ENCODE assay signal across 1 cellular context in genomic region chr3:171967137-171967783, GRCh38.
A peak's percentile ranks its signal among the peaks of the same experiment; 100 is the strongest.
TF ChIP-seq lines count a peak whose summit lies in the region.

No MANE protein-coding gene starts in this region.

TF ChIP-seq in HepG2, 621 proteins besides CTCF, POLR2A, EP300 and RAD21 (continued from another document and continues in another):
- TF ChIP-seq FOXO4 (CRISPR knock-in tag; conservative IDR thresholded peaks at IDR 0.05) (no peak), KLF16 (CRISPR knock-in tag; IDR thresholded peaks at IDR 0.05) (peak in 1 of 2 experiments; percentile 93; a peak in 2 of 4 replicates), SALL1 (CRISPR knock-in tag; IDR thresholded peaks at IDR 0.05) (peak; percentile 93), ZNF549 (CRISPR knock-in tag; IDR thresholded peaks at IDR 0.05) (no peak), RBFOX2 (IDR thresholded peaks at IDR 0.05; ENCODE audit: low read depth, low read length) (peak; percentile 71), FOSL2 (CRISPR knock-in tag; IDR thresholded peaks at IDR 0.05) (peak; percentile 96), ZBTB8A (CRISPR knock-in tag; IDR thresholded peaks at IDR 0.05; ENCODE audit: borderline replicate concordance, low read depth) (no peak), ZFP37 (CRISPR knock-in tag; IDR thresholded peaks at IDR 0.05; ENCODE audit: borderline replicate concordance) (0 out of 2 replicates have a peak, but pooled peaks have one; percentile 41), ESRRA (CRISPR knock-in tag; IDR thresholded peaks at IDR 0.05; ENCODE audit: low read depth) (peak; percentile 68; the same call in 1 of the 2 replicates), KLF12 (CRISPR knock-in tag; IDR thresholded peaks at IDR 0.05; ENCODE audit: borderline replicate concordance) (no peak), ZNF12 (CRISPR knock-in tag; IDR thresholded peaks at IDR 0.05) (peak; percentile 73; the same call in 1 of the 2 replicates), ZNF143 (CRISPR knock-in tag; IDR thresholded peaks at IDR 0.05) (no peak), ARID2 (CRISPR knock-in tag; IDR thresholded peaks at IDR 0.05; ENCODE audit: borderline replicate concordance) (peak; percentile 74; the same call in 1 of the 2 replicates), ETS1 (CRISPR knock-in tag; IDR thresholded peaks at IDR 0.05) (no peak), MAFF (IDR thresholded peaks at IDR 0.05; ENCODE audit: low read depth, low read length) (peak; percentile 42; the same call in 1 of the 2 replicates), FOXP1 (IDR thresholded peaks at IDR 0.05) (peak; percentile 66), FOXP1 (CRISPR knock-in tag; IDR thresholded peaks at IDR 0.05) (peak; percentile 94), TBP (CRISPR knock-in tag; IDR thresholded peaks at IDR 0.05) (no peak), ZNF543 (CRISPR knock-in tag; IDR thresholded peaks at IDR 0.05) (no peak), ZNF280B (CRISPR knock-in tag; IDR thresholded peaks at IDR 0.05; ENCODE audit: borderline replicate concordance) (no peak), TAF15 (IDR thresholded peaks at IDR 0.05; ENCODE audit: low read depth, low read length, poor library complexity, severe bottlenecking) (no peak), ARHGAP35 (CRISPR knock-in tag; IDR thresholded peaks at IDR 0.05; ENCODE audit: borderline replicate concordance) (no peak), POLR2AphosphoS2 (IDR thresholded peaks at IDR 0.05; ENCODE audit: low read depth, low read length) (no peak), SP140L (CRISPR knock-in tag; IDR thresholded peaks at IDR 0.05; ENCODE audit: borderline replicate concordance) (peak; percentile 88; the same call in 1 of the 2 replicates), ZSCAN31 (CRISPR knock-in tag; IDR thresholded peaks at IDR 0.05; ENCODE audit: low read depth) (no peak), FOXK2 (IDR thresholded peaks at IDR 0.05) (peak; percentile 90), KAT8 (CRISPR knock-in tag; IDR thresholded peaks at IDR 0.05) (peak; percentile 91), ZBTB40 (IDR thresholded peaks at IDR 0.05) (no peak), ZBTB40 (CRISPR knock-in tag; IDR thresholded peaks at IDR 0.05) (no peak; the same call in 1 of the 2 replicates), MTA1 (CRISPR knock-in tag; IDR thresholded peaks at IDR 0.05; ENCODE audit: borderline replicate concordance) (no peak), SPEN (CRISPR knock-in tag; IDR thresholded peaks at IDR 0.05; ENCODE audit: low read depth) (0 out of 2 replicates have a peak, but pooled peaks have one; percentile 32), HMGA1 (CRISPR knock-in tag; conservative IDR thresholded peaks at IDR 0.05) (no peak), MATR3 (CRISPR knock-in tag; IDR thresholded peaks at IDR 0.05) (no peak), SNRNP70 (IDR thresholded peaks at IDR 0.05; ENCODE audit: low read depth, low read length) (no peak), HDAC2 (CRISPR knock-in tag; IDR thresholded peaks at IDR 0.05) (peak; percentile 98), SETDB1 (CRISPR knock-in tag; IDR thresholded peaks at IDR 0.05; ENCODE audit: borderline replicate concordance) (no peak), GPN1 (CRISPR knock-in tag; IDR thresholded peaks at IDR 0.05; ENCODE audit: borderline replicate concordance) (no peak), IRF2 (CRISPR knock-in tag; IDR thresholded peaks at IDR 0.05) (peak; percentile 95), ZNF704 (CRISPR knock-in tag; IDR thresholded peaks at IDR 0.05; ENCODE audit: borderline replicate concordance) (no peak), NCOA5 (CRISPR knock-in tag; IDR thresholded peaks at IDR 0.05) (no peak), FOXC1 (CRISPR knock-in tag; IDR thresholded peaks at IDR 0.05; ENCODE audit: borderline replicate concordance) (peak; percentile 30; the same call in 1 of the 2 replicates), ELK4 (CRISPR knock-in tag; IDR thresholded peaks at IDR 0.05; ENCODE audit: borderline replicate concordance) (no peak), ZNF550 (CRISPR knock-in tag; IDR thresholded peaks at IDR 0.05; ENCODE audit: borderline replicate concordance) (no peak), ZNF335 (CRISPR knock-in tag; IDR thresholded peaks at IDR 0.05) (peak; percentile 69; the same call in 1 of the 2 replicates), NR2F2 (IDR thresholded peaks at IDR 0.05; ENCODE audit: borderline replicate concordance, low read depth) (peak; percentile 94), MAF1 (CRISPR knock-in tag; IDR thresholded peaks at IDR 0.05; ENCODE audit: borderline replicate concordance) (no peak), ZBTB26 (CRISPR knock-in tag; IDR thresholded peaks at IDR 0.05; ENCODE audit: borderline replicate concordance) (peak; percentile 63; the same call in 1 of the 2 replicates), ZMYM2 (CRISPR knock-in tag; IDR thresholded peaks at IDR 0.05) (peak; percentile 89), JARID2 (CRISPR knock-in tag; IDR thresholded peaks at IDR 0.05; ENCODE audit: insufficient replicate concordance) (peak; percentile 28), ZNF446 (CRISPR knock-in tag; IDR thresholded peaks at IDR 0.05) (no peak), NR2F1 (CRISPR knock-in tag; IDR thresholded peaks at IDR 0.05) (peak; percentile 95 to 96), ZFP62 (CRISPR knock-in tag; IDR thresholded peaks at IDR 0.05) (no peak), ZFP90 (CRISPR knock-in tag; IDR thresholded peaks at IDR 0.05; ENCODE audit: borderline replicate concordance) (peak; percentile 57; the same call in 1 of the 2 replicates), ZNF546 (CRISPR knock-in tag; conservative IDR thresholded peaks at IDR 0.05) (no peak), ZSCAN20 (CRISPR knock-in tag; IDR thresholded peaks at IDR 0.05; ENCODE audit: borderline replicate concordance) (no peak), SMYD3 (CRISPR knock-in tag; IDR thresholded peaks at IDR 0.05) (peak; percentile 96), ZNF17 (CRISPR knock-in tag; IDR thresholded peaks at IDR 0.05) (no peak), JUNB (CRISPR knock-in tag; IDR thresholded peaks at IDR 0.05; ENCODE audit: borderline replicate concordance) (peak; percentile 62; the same call in 1 of the 2 replicates)
